12 cellular contexts compared by ENCODE assay signal in the genomic region with DNA sequence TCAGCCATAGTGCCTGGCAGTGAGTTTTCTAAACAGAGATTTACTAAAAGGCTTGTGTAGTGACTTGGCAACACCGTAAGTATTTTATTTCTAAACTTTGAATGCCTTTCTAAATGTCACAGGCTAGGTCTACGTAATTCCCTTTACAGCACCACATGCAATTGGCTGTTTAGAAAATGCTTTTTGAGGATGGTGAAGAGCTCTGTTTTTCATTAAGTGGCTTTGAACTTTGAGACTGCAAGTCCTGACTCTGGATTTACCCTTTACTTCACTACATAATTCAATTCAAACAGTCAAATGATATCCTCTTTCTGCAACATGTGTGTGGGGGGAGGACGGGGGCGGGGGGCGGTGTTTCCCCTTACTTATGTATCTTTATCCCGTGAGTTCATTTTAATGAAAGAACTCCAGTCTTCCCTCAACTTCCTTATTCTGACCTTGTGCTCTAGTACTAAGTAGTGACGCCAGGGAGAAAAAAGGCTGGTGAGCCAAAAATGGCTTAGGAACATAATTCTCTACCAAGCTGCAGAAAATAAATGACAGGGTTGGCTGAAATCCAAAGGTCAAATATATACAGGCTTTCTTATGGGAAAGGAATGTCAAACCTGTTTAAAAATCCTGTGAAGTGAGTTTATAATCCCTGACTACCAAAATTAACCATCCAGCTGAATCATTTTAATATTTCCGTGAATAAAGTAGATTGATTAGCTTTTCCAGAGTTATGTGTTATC.
DNase-seq lines count a peak whose midpoint lies in the region; ATAC-seq and TF ChIP-seq lines count a peak whose summit lies in the region.
"Had no signal": no experiment of that assay in that cellular context is flagged by ENCODE, and none has a peak within 500 bp of the region (broad histone marks: within the 10 kb centered on the region; RNA-seq: fewer than 3 reads in every experiment).

No MANE protein-coding gene starts in this region.

- peaks cover 11% of the 10 kb centered on the region for H3K36me3 Mint-ChIP-seq in HFFc6 (ENCODE audit: low read depth)

- ATAC-seq in sciatic nerve (peak; percentile 55), GM21360 (IDR thresholded peaks at IDR 0.05; ENCODE audit: unreplicated experiment) (no peak)
- ATAC-seq: K562 had no signal

- no peaks in the 10 kb centered on the region for H3K9me3 Mint-ChIP-seq in HFFc6

- H3K4me3 Mint-ChIP-seq in HFFc6 = peak overlapping the region; percentile 59

- H3K4me1 Mint-ChIP-seq in HFFc6 (ENCODE audit: low read depth) = peaks cover 39% of the 10 kb centered on the region

- peak overlapping the region; percentile 63 for H3K27ac Mint-ChIP-seq in HFFc6

- peak; percentile 14 for DNase-seq in HFFc6
- DNase-seq in NOMO-1 treated with dmso at 0.1 percent for 144 hours (lab: John Stamatoyannopoulos, UW; ENCODE audit: unreplicated experiment) = peak; percentile 19
- DNase-seq in fibroblast of gingiva (ENCODE audit: low read depth) = peak; percentile 93
- DNase-seq in sciatic nerve (ENCODE audit: low spot score) = no peak
- no peak for DNase-seq in midbrain (lab: John Stamatoyannopoulos, UW)
- no peak for DNase-seq in activated gamma-delta T cell (lab: John Stamatoyannopoulos, UW)
- no peak for DNase-seq in C1 segment of cervical spinal cord (lab: John Stamatoyannopoulos, UW)
- DNase-seq: activated gamma-delta T cell treated with Interleukin-2 at 50 U/mL for 16 hours, T-helper 1 cell, trophoblast cell had no signal

- no peak for TF ChIP-seq CTCF in HFFc6 (IDR thresholded peaks at IDR 0.05)

- intact Hi-C loops in sciatic nerve (cut with DNase I) = no loop called here

- H3K27me3 Mint-ChIP-seq in HFFc6 (ENCODE audit: insufficient read depth) = no peaks in the 10 kb centered on the region; the same call in none of the 2 replicates

Comparison
In these comparisons a context has a peak if more than half of its experiments do, and no peak if none do; other contexts are left out.
1. DNase-seq: peak in HFFc6 (single experiment), NOMO-1 treated with dmso at 0.1 percent for 144 hours (single experiment) and fibroblast of gingiva (single experiment); none in sciatic nerve (single experiment), midbrain (single experiment), activated gamma-delta T cell (single experiment) and C1 segment of cervical spinal cord (0 of 14).